Comparison of ENCODE assay signal across 8 cellular contexts in genomic region chr5:141369994-141370848, GRCh38. TPM values are rescaled to one million over a fixed set of nuclear protein-coding genes. Genes with fewer than 3 reads are reported as not detected.
A peak's percentile ranks its signal among the peaks of the same experiment; 100 is the strongest.
DNase-seq lines count a peak whose midpoint lies in the region; ATAC-seq and TF ChIP-seq lines count a peak whose summit lies in the region.

Gene PCDHGB3 (plus strand): TSS chr5:141370242. CDS start chr5:141370395, 153 bp downstream.

- H3K4me1 Mint-ChIP-seq in activated CD8-positive, alpha-beta T cell treated with anti-CD3 and anti-CD28 coated beads for 36 hours (ENCODE audit: low read depth), result peaks cover 2% of the 10 kb centered on the region

- no peak within 1 kb of the TSS for H3K27ac Mint-ChIP-seq in activated CD8-positive, alpha-beta T cell treated with anti-CD3 and anti-CD28 coated beads for 36 hours

- H3K4me3 ChIP-seq in ACC112 (ENCODE audit: low read depth, low read length) (peak within 1 kb of the TSS; percentile 67), heart left ventricle (peak within 1 kb of the TSS in 9 of 12 donors; percentile 22 to 44 (median 38))

- no peaks in the 10 kb centered on the region for H3K79me2 ChIP-seq in ACC112 (ENCODE audit: control insufficient read depth, insufficient read depth, low read length, unreplicated experiment)

- TF ChIP-seq CTCF in activated CD8-positive, alpha-beta T cell treated with anti-CD3 and anti-CD28 coated beads for 36 hours (IDR thresholded peaks at IDR 0.05), result peak; percentile 27
- TF ChIP-seq CTCF in heart left ventricle (IDR thresholded peaks at IDR 0.05), result peak in 11 of 12 donors; percentile 15 to 55 (median 38)

- peaks cover 21% of the 10 kb centered on the region for H3K36me3 Mint-ChIP-seq in activated CD8-positive, alpha-beta T cell treated with anti-CD3 and anti-CD28 coated beads for 36 hours (ENCODE audit: low read depth)

- TF ChIP-seq POLR2A in heart left ventricle (IDR thresholded peaks at IDR 0.05), result no peak

- H3K27me3 ChIP-seq in ACC112 (ENCODE audit: insufficient read depth, low read length), result peaks cover 91% of the 10 kb centered on the region
- peaks cover 0 to 50% (median 0%) of the 10 kb centered on the region in 9 donors for H3K27me3 ChIP-seq in heart left ventricle

- peaks cover 0 to 100% (median 62%) of the 10 kb centered on the region in 12 donors for H3K9me3 ChIP-seq in heart left ventricle

- peak within 1 kb of the TSS; percentile 58 for H3K4me3 Mint-ChIP-seq in activated CD8-positive, alpha-beta T cell treated with anti-CD3 and anti-CD28 coated beads for 36 hours

- H3K4me1 ChIP-seq in ACC112 (ENCODE audit: control insufficient read depth, insufficient read depth, low read length, unreplicated experiment), result no peaks in the 10 kb centered on the region
- H3K4me1 ChIP-seq in heart left ventricle, result peaks cover 0 to 31% (median 2%) of the 10 kb centered on the region in 12 donors

- H3K27me3 Mint-ChIP-seq in activated CD8-positive, alpha-beta T cell treated with anti-CD3 and anti-CD28 coated beads for 36 hours, result peaks cover 67% of the 10 kb centered on the region

- peak; percentile 99 for ATAC-seq in GM18868 (IDR thresholded peaks at IDR 0.05; ENCODE audit: unreplicated experiment)
- ATAC-seq in HG03342 (IDR thresholded peaks at IDR 0.05; ENCODE audit: unreplicated experiment), result peak; percentile 82
- ATAC-seq in activated CD8-positive, alpha-beta T cell treated with anti-CD3 and anti-CD28 coated beads for 36 hours, result peak; percentile 74
- ATAC-seq in heart left ventricle, result peak; percentile 75 to 92 (median 89)
- ATAC-seq in GM21447 (IDR thresholded peaks at IDR 0.05; ENCODE audit: unreplicated experiment), result no peak

- H3K9me3 Mint-ChIP-seq in activated CD8-positive, alpha-beta T cell treated with anti-CD3 and anti-CD28 coated beads for 36 hours, result peaks cover 28% of the 10 kb centered on the region

- CTCF ChIA-PET in activated CD8-positive, alpha-beta T cell treated with anti-CD3 and anti-CD28 coated beads for 36 hours (lab: Charles Lee), result interaction anchor here (0.6 to 3.5 kb wide), 32 partner anchors 10 to 286 kb away, joined by 3 to 23 read pairs (median 5); partner anchors contain the start of genes PCDHB9, PCDHGA10, PCDHGA11 and PCDHGA12

- WGBS in heart left ventricle, 4 donors, result 22 to 39% (median 27%) methylated on average over 30 to 32 of the region's 32 CpGs

- DNase-seq in activated CD8-positive, alpha-beta T cell treated with anti-CD3 and anti-CD28 coated beads for 36 hours, result peak; percentile 48
- DNase-seq in heart left ventricle (peak in 3 of 5 donors; percentile 40 to 70 (median 62)), NCI-H446 (lab: John Stamatoyannopoulos, UW) (no peak)

- no peak within 1 kb of the TSS for H3K27ac ChIP-seq in ACC112 (ENCODE audit: low read depth, low read length)
- H3K27ac ChIP-seq in heart left ventricle, result peak within 1 kb of the TSS in 6 of 12 donors; percentile 16 to 53 (median 44)
- no peak within 1 kb of the TSS for H3K27ac ChIP-seq in temporal lobe (ENCODE audit: low read depth, low read length)

- H3K36me3 ChIP-seq in ACC112 (ENCODE audit: insufficient read depth, low read length) (no peaks in the 10 kb centered on the region), heart left ventricle (peaks cover 0 to 36% (median 0%) of the 10 kb centered on the region in 9 donors)

- POLR2A ChIA-PET in activated CD8-positive, alpha-beta T cell treated with anti-CD3 and anti-CD28 coated beads for 36 hours (lab: Charles Lee), result no interaction called here

- intact Hi-C loops in activated CD8-positive, alpha-beta T cell treated with anti-CD3 and anti-CD28 coated beads for 36 hours (cut with micrococcal nuclease), result no loop called here
- intact Hi-C loops in heart left ventricle (cut with DNase I), result loop anchor here in 2 of 10 donors (10.0 kb wide), 1 partner anchor 45 kb away; the partner anchor contains the start of genes PCDHGA10 (in 2 of the 2) and PCDHGB7 (in 2 of the 2)

- peak within 1 kb of the TSS; percentile 59 for H2AFZ ChIP-seq in ACC112 (ENCODE audit: low read length, unreplicated experiment)

RNA-seq across cellular contexts. Expression of gene PCDHGB3, which starts in this region (rescaled TPM):
- under 1 TPM; 0.07 to 0.16 TPM for total RNA-seq in activated CD8-positive, alpha-beta T cell treated with anti-CD3 and anti-CD28 coated beads for 36 hours
- total RNA-seq in heart left ventricle (10 to 100 TPM in 4 of 9 donors, 1 to 10 TPM in 5; 4.0 to 14.9 (median 9.8) TPM), temporal lobe (11.1 TPM)
- polyA plus RNA-seq in heart left ventricle, result 1 to 10 TPM; 1.7 to 5.4 TPM

Comparison
In these comparisons a context has a peak if more than half of its experiments do, and no peak if none do; other contexts are left out.
1. RNA of gene PCDHGB3 (total RNA-seq): 11.1 TPM in temporal lobe (single experiment) and 4.0 to 14.9 TPM in heart left ventricle; 0.07 to 0.16 TPM in activated CD8-positive, alpha-beta T cell treated with anti-CD3 and anti-CD28 coated beads for 36 hours; every median in the first group is over 4 times any median in the second.
2. Peak in DNase-seq and ATAC-seq in activated CD8-positive, alpha-beta T cell treated with anti-CD3 and anti-CD28 coated beads for 36 hours; RNA of the gene not detected or under 1 TPM.
3. DNase-seq: peak in heart left ventricle (3 of 5); none in NCI-H446 (0 of 2).